Comparison of ENCODE assay signal across 12 cellular contexts in the genomic region with DNA sequence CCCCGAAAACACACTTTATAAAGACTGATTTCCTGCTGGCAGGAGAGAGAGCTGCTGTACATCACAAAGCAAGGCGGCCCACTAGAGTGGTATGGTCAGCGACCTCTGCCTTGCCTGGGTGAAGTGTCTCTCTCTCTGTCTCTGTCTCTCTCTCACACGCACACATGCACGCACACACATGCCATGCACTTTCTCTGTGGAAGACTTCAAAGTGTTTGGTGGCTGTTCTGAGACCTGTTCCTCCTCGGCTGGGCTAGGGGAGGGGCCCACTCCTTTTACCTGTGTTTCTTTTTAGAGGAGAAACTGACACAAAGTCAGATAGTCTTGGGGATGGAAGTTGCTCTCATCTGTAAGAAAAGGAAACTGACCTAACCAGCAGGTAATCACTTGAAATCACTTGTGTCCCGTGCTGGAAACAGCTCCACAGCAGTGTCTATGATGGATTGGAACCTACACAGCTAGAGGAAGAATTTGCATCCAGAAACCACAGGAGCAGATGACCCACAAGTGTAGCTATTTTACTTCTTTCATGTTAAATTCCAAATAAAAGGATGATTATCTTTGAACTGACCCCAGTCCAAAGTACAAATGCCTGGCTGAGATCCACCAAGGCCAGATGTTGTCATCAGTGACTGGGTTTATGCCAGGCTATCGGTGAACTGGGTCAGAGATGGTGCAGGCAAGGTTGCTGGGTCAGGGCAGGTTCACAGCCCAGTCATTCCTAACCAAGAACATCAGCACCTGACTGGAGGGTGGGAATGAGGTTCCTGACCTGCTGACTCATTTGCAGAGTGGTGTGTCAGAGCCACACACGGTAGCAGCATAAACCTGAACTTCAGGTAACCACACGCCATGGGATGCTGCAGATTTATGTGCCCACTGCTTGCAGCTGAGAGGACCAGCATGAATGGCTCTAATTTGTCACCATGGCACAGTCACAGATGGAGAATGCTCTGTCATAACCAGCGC.
A peak's percentile ranks its signal among the peaks of the same experiment; 100 is the strongest.
DNase-seq lines count a peak whose midpoint lies in the region; ATAC-seq, FAIRE-seq and TF ChIP-seq lines count a peak whose summit lies in the region.
"Had no signal": no experiment of that assay in that cellular context is flagged by ENCODE, and none has a peak within 500 bp of the region (broad histone marks: within the 10 kb centered on the region; RNA-seq: fewer than 3 reads in every experiment).

No MANE protein-coding gene starts in this region.

- no peak for FAIRE-seq in D721Med (lab: Jason Lieb, UNC)

- TF ChIP-seq EP300 in transverse colon (IDR thresholded peaks at IDR 0.05; ENCODE audit: low read depth) = no peak

- TF ChIP-seq POLR2A in transverse colon (IDR thresholded peaks at IDR 0.05) = no peak

- no peaks in the 10 kb centered on the region for H3K27me3 Mint-ChIP-seq in activated naive CD8-positive, alpha-beta T cell treated with anti-CD3 and anti-CD28 coated beads, Interleukin-2, amount 50 U/mL, for 24 hours
- no peaks in the 10 kb centered on the region for H3K27me3 Mint-ChIP-seq in activated naive CD8-positive, alpha-beta T cell treated with anti-CD3 and anti-CD28 coated beads for 36 hours

- no peaks in the 10 kb centered on the region for H3K9me3 ChIP-seq in transverse colon

- TF ChIP-seq CTCF in transverse colon (IDR thresholded peaks at IDR 0.05) = no peak
- TF ChIP-seq CTCF in D721Med (IDR thresholded peaks at IDR 0.05; ENCODE audit: insufficient read depth, missing control alignments) = no peak

- DNase-seq in activated naive CD8-positive, alpha-beta T cell treated with anti-CD3 and anti-CD28 coated beads, Interleukin-2, amount 50 U/mL, for 24 hours = no peak
- DNase-seq in activated naive CD8-positive, alpha-beta T cell treated with anti-CD3 and anti-CD28 coated beads for 36 hours = no peak
- peak; percentile 65 to 71 for DNase-seq in NCI-H526 (lab: John Stamatoyannopoulos, UW)
- DNase-seq in fibroblast of peridontal ligament (ENCODE audit: extremely low read depth) = peak; percentile 23
- peak; percentile 46 for DNase-seq in transverse colon
- DNase-seq in ACHN = no peak
- DNase-seq in D721Med (ENCODE audit: insufficient read length, low spot score) = no peak
- DNase-seq: NCI-H2171 treated with DMSO at 0.1 percent for 48 hours, SW 1271 had no signal

- ATAC-seq in activated naive CD8-positive, alpha-beta T cell treated with anti-CD3 and anti-CD28 coated beads, Interleukin-2, amount 50 U/mL, for 24 hours = peak; percentile 56
- ATAC-seq in GM19452 (IDR thresholded peaks at IDR 0.05; ENCODE audit: unreplicated experiment) = no peak

- no peaks in the 10 kb centered on the region for H3K9me3 Mint-ChIP-seq in activated naive CD8-positive, alpha-beta T cell treated with anti-CD3 and anti-CD28 coated beads, Interleukin-2, amount 50 U/mL, for 24 hours
- H3K9me3 Mint-ChIP-seq in activated naive CD8-positive, alpha-beta T cell treated with anti-CD3 and anti-CD28 coated beads for 36 hours = no peaks in the 10 kb centered on the region
- H3K9me3 Mint-ChIP-seq: activated T-helper 1 cell treated with anti-CD3 and anti-CD28 coated beads, Interleukin-12 subunit alpha, Interleukin-12 subunit beta, Interleukin-2, Interleukin-4 antibody, amounts not matched to agents 30 ng/mL and 10 ng/mL and 1 ng/mL, durations not matched to agents 14 hours and 24 hours and 36 hours had no signal

- in situ Hi-C loops in transverse colon (cut with MboI; ENCODE audit: low pct_ligation_motif_present in 1 of 4, low pct_unique_long_range_greater_than_20kb in 1 of 4, low sequenced_read_pairs in 3 of 4) (no loop called here), ACHN (cut with HindIII; ENCODE audit: low pct_ligation_motif_present, low pct_unique_long_range_greater_than_20kb, low sequenced_read_pairs) (no loop called here)

- peaks cover 2 to 24% (median 8%) of the 10 kb centered on the region in 4 donors for H3K4me1 ChIP-seq in transverse colon

- no peaks in the 10 kb centered on the region for H3K36me3 ChIP-seq in transverse colon

- no peaks in the 10 kb centered on the region for H3K36me3 Mint-ChIP-seq in activated naive CD8-positive, alpha-beta T cell treated with anti-CD3 and anti-CD28 coated beads, Interleukin-2, amount 50 U/mL, for 24 hours (ENCODE audit: low read depth)
- H3K36me3 Mint-ChIP-seq in activated naive CD8-positive, alpha-beta T cell treated with anti-CD3 and anti-CD28 coated beads for 36 hours = no peaks in the 10 kb centered on the region

- WGBS in transverse colon (ENCODE audit: low coverage in 1 of 2), 2 donors = 70 to 96% methylated on average over 5 to 11 of the region's 11 CpGs

- H3K27me3 ChIP-seq in transverse colon = no peaks in the 10 kb centered on the region

- H3K27ac ChIP-seq in transverse colon = no peak overlapping the region

- H3K4me3 Mint-ChIP-seq in activated naive CD8-positive, alpha-beta T cell treated with anti-CD3 and anti-CD28 coated beads, Interleukin-2, amount 50 U/mL, for 24 hours = no peak overlapping the region
- no peak overlapping the region for H3K4me3 Mint-ChIP-seq in activated naive CD8-positive, alpha-beta T cell treated with anti-CD3 and anti-CD28 coated beads for 36 hours
- H3K4me3 Mint-ChIP-seq: activated T-helper 1 cell treated with anti-CD3 and anti-CD28 coated beads, Interleukin-12 subunit alpha, Interleukin-12 subunit beta, Interleukin-2, Interleukin-4 antibody, amounts not matched to agents 30 ng/mL and 10 ng/mL and 1 ng/mL, durations not matched to agents 14 hours and 24 hours and 36 hours had no signal

- intact Hi-C loops in transverse colon (cut with DNase I; ENCODE audit: low total_unique reads) = loop anchor here (5.0 to 10.0 kb wide), 2 partner anchors 92 to 1219 kb away; no protein-coding TSS in a partner anchor

- H3K27ac Mint-ChIP-seq in activated naive CD8-positive, alpha-beta T cell treated with anti-CD3 and anti-CD28 coated beads, Interleukin-2, amount 50 U/mL, for 24 hours = no peak overlapping the region
- no peak overlapping the region for H3K27ac Mint-ChIP-seq in activated naive CD8-positive, alpha-beta T cell treated with anti-CD3 and anti-CD28 coated beads for 36 hours
- H3K27ac Mint-ChIP-seq: activated T-helper 1 cell treated with anti-CD3 and anti-CD28 coated beads, Interleukin-12 subunit alpha, Interleukin-12 subunit beta, Interleukin-2, Interleukin-4 antibody, amounts not matched to agents 30 ng/mL and 10 ng/mL and 1 ng/mL, durations not matched to agents 14 hours and 24 hours and 36 hours; progenitor cell of endocrine pancreas had no signal

- no peak overlapping the region for H3K4me3 ChIP-seq in transverse colon

- H3K4me1 Mint-ChIP-seq in activated naive CD8-positive, alpha-beta T cell treated with anti-CD3 and anti-CD28 coated beads, Interleukin-2, amount 50 U/mL, for 24 hours = peaks cover 6% of the 10 kb centered on the region
- H3K4me1 Mint-ChIP-seq in activated naive CD8-positive, alpha-beta T cell treated with anti-CD3 and anti-CD28 coated beads for 36 hours = peaks cover 12% of the 10 kb centered on the region

Comparison
In these comparisons a context has a peak if more than half of its experiments do, and no peak if none do; other contexts are left out.
1. DNase-seq: peak in NCI-H526 (2 of 2), fibroblast of peridontal ligament (single experiment) and transverse colon (single experiment); none in activated naive CD8-positive, alpha-beta T cell treated with anti-CD3 and anti-CD28 coated beads, Interleukin-2, amount 50 U/mL, for 24 hours (single experiment), activated naive CD8-positive, alpha-beta T cell treated with anti-CD3 and anti-CD28 coated beads for 36 hours (single experiment), ACHN (single experiment) and D721Med (single experiment).